ENCODE assay signal across 1 cellular context in the genomic region with DNA sequence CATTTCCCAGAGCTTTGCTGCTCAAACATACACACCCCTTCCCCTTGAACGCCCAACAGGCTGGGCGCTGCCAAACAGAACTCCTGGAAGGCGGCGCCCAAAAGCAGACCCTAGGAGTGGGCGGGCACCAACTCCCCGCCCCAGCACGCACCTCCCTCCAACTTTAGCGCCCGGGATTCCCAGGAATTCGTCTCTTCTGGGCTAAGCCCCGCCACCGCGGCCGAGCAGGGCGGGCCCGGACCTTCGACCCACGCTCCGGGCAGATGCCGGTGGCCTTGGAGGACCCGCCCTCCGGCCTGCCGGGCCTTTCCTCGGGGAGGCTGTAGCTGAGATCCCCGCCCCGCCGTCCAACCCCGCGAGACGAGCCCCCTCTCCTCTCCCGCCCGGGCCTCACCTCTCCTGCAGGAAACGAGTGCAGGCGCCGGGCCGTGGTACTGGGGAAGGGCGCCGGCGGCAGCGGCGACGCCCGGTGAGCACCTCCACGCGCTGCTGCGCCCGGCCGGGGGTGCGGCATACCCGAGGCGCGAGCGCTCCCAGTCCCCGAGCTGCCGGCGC.
TF ChIP-seq lines count a peak whose summit lies in the region.

No MANE protein-coding gene starts in this region.

TF ChIP-seq in HepG2, 621 proteins besides CTCF, POLR2A, EP300 and RAD21 (continued from another document):
- TF ChIP-seq ZBTB40 (IDR thresholded peaks at IDR 0.05) (no peak), ZBTB40 (CRISPR knock-in tag; IDR thresholded peaks at IDR 0.05) (no peak; the same call in 1 of the 2 replicates), RBFOX2 (IDR thresholded peaks at IDR 0.05; ENCODE audit: low read depth, low read length) (no peak)
TF ChIP-seq in HepG2: peak in this region for 131.
